20 cellular contexts compared by ENCODE assay signal in the genomic region with DNA sequence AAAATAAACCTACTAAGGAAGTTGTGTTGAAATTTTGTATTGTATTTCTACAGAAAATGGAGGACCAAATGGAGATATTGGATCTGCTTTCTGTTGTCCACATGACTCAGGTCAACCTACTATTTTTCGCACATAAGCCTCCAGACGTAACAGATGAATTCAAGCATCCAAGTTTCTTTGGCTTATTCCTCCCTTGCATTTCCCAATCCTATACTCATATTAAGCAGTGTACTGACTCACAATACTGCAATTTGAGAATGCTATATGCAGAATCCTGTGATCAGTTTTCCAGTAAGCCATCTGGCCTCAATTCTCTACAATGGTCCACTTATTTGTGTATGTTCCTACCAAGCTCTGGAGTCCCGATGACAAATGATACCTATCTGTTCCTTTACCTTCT.
A peak's percentile ranks its signal among the peaks of the same experiment; 100 is the strongest.
DNase-seq lines count a peak whose midpoint lies in the region; ATAC-seq and TF ChIP-seq lines count a peak whose summit lies in the region.
"Had no signal": no experiment of that assay in that cellular context is flagged by ENCODE, and none has a peak within 500 bp of the region (broad histone marks: within the 10 kb centered on the region; RNA-seq: fewer than 3 reads in every experiment).

No MANE protein-coding gene starts in this region.

- H2BK12ac ChIP-seq in mesenchymal stem cell (ENCODE audit: low read length in 2 of 2), result no peak overlapping the region

- H3K18ac ChIP-seq in mesenchymal stem cell (ENCODE audit: low read depth in 1 of 2, low read length in 2 of 2), result no peak overlapping the region

- TF ChIP-seq CTCF in fibroblast of mammary gland (conservative IDR thresholded peaks at IDR 0.05; ENCODE audit: control insufficient read depth, insufficient read depth, low read depth, low read length), result no peak

- no peaks in the 10 kb centered on the region for H3K4me1 ChIP-seq in adipocyte (ENCODE audit: control insufficient read depth, insufficient read depth, low read length)
- H3K4me1 ChIP-seq in mesenchymal stem cell (ENCODE audit: control insufficient read depth, insufficient read depth, low read depth, low read length), result no peaks in the 10 kb centered on the region
- H3K4me1 ChIP-seq: BLaER1 had no signal

- H3K9me3 ChIP-seq in adipocyte (ENCODE audit: control insufficient read depth, low read length), result no peaks in the 10 kb centered on the region
- H3K9me3 ChIP-seq in mesenchymal stem cell (ENCODE audit: control insufficient read depth, low read length), result no peaks in the 10 kb centered on the region
- H3K9me3 ChIP-seq: BLaER1 had no signal

- no peak overlapping the region for H3K4ac ChIP-seq in mesenchymal stem cell (ENCODE audit: low read depth in 1 of 2, low read length in 2 of 2)

- H3K4me3 ChIP-seq in adipocyte (ENCODE audit: low read length), result no peak overlapping the region
- H3K4me3 ChIP-seq in fibroblast of mammary gland (ENCODE audit: control insufficient read depth, low read depth, low read length), result no peak overlapping the region
- no peak overlapping the region for H3K4me3 ChIP-seq in mesenchymal stem cell (ENCODE audit: insufficient read depth in 1 of 2, low read depth in 1 of 2, low read length in 2 of 2)
- H3K4me3 ChIP-seq: BLaER1, GM12878 had no signal

- no peak overlapping the region for H2BK15ac ChIP-seq in mesenchymal stem cell (ENCODE audit: low read depth, poor library complexity, severe bottlenecking)

- H3K79me1 ChIP-seq in mesenchymal stem cell (replicated peaks; ENCODE audit: low read length, poor library complexity, severe bottlenecking), result no peaks in the 10 kb centered on the region

- H2AK5ac ChIP-seq in mesenchymal stem cell (ENCODE audit: low read length, severe bottlenecking), result no peak overlapping the region

- no peak for ATAC-seq in GM19328 (IDR thresholded peaks at IDR 0.05; ENCODE audit: unreplicated experiment)
- ATAC-seq: GM12878, HCT116 had no signal

- H2BK5ac ChIP-seq in mesenchymal stem cell (ENCODE audit: low read depth, low read length, poor library complexity, severe bottlenecking), result no peak overlapping the region

- H3K36me3 ChIP-seq in adipocyte (ENCODE audit: control insufficient read depth, insufficient read depth, low read length, severe bottlenecking) (no peaks in the 10 kb centered on the region), mesenchymal stem cell (ENCODE audit: control insufficient read depth in 1 of 2, insufficient read depth in 2 of 2, low read depth in 1 of 2, low read length in 2 of 2) (no peaks in the 10 kb centered on the region)
- H3K36me3 ChIP-seq: BLaER1 had no signal

- no peak overlapping the region for H4K91ac ChIP-seq in mesenchymal stem cell (ENCODE audit: low read length)

- H2AFZ ChIP-seq in mesenchymal stem cell (ENCODE audit: low read depth, low read length), result no peak overlapping the region

- DNase-seq in GM04504 (ENCODE audit: low read depth) (peak; percentile 4), adipocyte (ENCODE audit: low read depth) (peak; percentile 10), fibroblast of mammary gland (ENCODE audit: low read depth) (peak; percentile 56), mesenchymal stem cell (no peak), T-helper 1 cell (no peak), NCI-H1092 (lab: John Stamatoyannopoulos, UW) (no peak)
- DNase-seq: ACHN; AML-193; CD4-positive, alpha-beta memory T cell; DMS79 treated with DMSO at 0.1 percent for 48 hours; GF-D8; GOT3; H7; HFFc6 had no signal

- no peak overlapping the region for H3K4me2 ChIP-seq in mesenchymal stem cell (ENCODE audit: low read length, poor library complexity, severe bottlenecking)
- H3K4me2 ChIP-seq: BLaER1, KMS-11 had no signal

- H3K27me3 ChIP-seq in adipocyte (replicated peaks; ENCODE audit: control insufficient read depth, insufficient read depth, low read length) (no peaks in the 10 kb centered on the region), mesenchymal stem cell (ENCODE audit: control insufficient read depth in 1 of 2, insufficient read depth in 1 of 2, low read length in 2 of 2) (no peaks in the 10 kb centered on the region)

- H3K27ac ChIP-seq in mesenchymal stem cell (ENCODE audit: low read length, poor library complexity, severe bottlenecking), result no peak overlapping the region
- H3K27ac ChIP-seq: BLaER1, HL-60, KMS-11 had no signal

- no peak overlapping the region for H3K14ac ChIP-seq in mesenchymal stem cell (ENCODE audit: low read length in 2 of 2)

- H4K8ac ChIP-seq in mesenchymal stem cell (ENCODE audit: low read length), result no peak overlapping the region

- no peak overlapping the region for H3K9ac ChIP-seq in adipocyte (ENCODE audit: low read length)
- H3K9ac ChIP-seq in mesenchymal stem cell (ENCODE audit: low read length), result peak overlapping the region; percentile 24
- H3K9ac ChIP-seq: BLaER1, KMS-11 had no signal

- no peak overlapping the region for H2BK120ac ChIP-seq in mesenchymal stem cell (ENCODE audit: low read depth, low read length)

- 89% methylated on average over 2 of the region's 3 CpGs for WGBS in mesenchymal stem cell

- H3K23ac ChIP-seq in mesenchymal stem cell (ENCODE audit: low read length in 2 of 2), result no peak overlapping the region

Comparison
In these comparisons a context has a peak if more than half of its experiments do, and no peak if none do; other contexts are left out.
1. DNase-seq: peak in GM04504 (single experiment), adipocyte (single experiment) and fibroblast of mammary gland (single experiment); none in mesenchymal stem cell (single experiment), T-helper 1 cell (0 of 5) and NCI-H1092 (single experiment).